ENCODE assay signal across 1 cellular context in genomic region chr22:27778299-27779090, GRCh38.
TF ChIP-seq lines count a peak whose summit lies in the region.

No MANE protein-coding gene starts in this region.

TF ChIP-seq in IMR-90, 13 proteins besides CTCF, POLR2A, EP300 and RAD21 (continued from another document):
- no peak for TF ChIP-seq MAZ (IDR thresholded peaks at IDR 0.05; ENCODE audit: borderline replicate concordance, low read depth, low read length)
- no peak for TF ChIP-seq USF2 (IDR thresholded peaks at IDR 0.05; ENCODE audit: low read depth, low read length)
- TF ChIP-seq SMC3 (IDR thresholded peaks at IDR 0.05; ENCODE audit: low read depth, low read length), result no peak
- TF ChIP-seq FOS (IDR thresholded peaks at IDR 0.05; ENCODE audit: low read depth, low read length), result no peak
- TF ChIP-seq MXI1 (IDR thresholded peaks at IDR 0.05; ENCODE audit: borderline replicate concordance, low read depth, low read length), result no peak
- TF ChIP-seq MAFK (IDR thresholded peaks at IDR 0.05; ENCODE audit: low read depth, low read length), result no peak
- TF ChIP-seq CEBPB (IDR thresholded peaks at IDR 0.05; ENCODE audit: low read depth, low read length), result no peak
- TF ChIP-seq ELK1 (IDR thresholded peaks at IDR 0.05; ENCODE audit: borderline replicate concordance, low read depth, low read length), result no peak
- TF ChIP-seq CHD1 (IDR thresholded peaks at IDR 0.05; ENCODE audit: low read depth, low read length), result no peak
- no peak for TF ChIP-seq RCOR1 (IDR thresholded peaks at IDR 0.05; ENCODE audit: insufficient replicate concordance, low read length)
- no peak for TF ChIP-seq RFX5 (IDR thresholded peaks at IDR 0.05; ENCODE audit: low read depth, low read length)
- TF ChIP-seq BHLHE40 (IDR thresholded peaks at IDR 0.05; ENCODE audit: low read depth, low read length), result no peak
